ENCODE assay signal across 1 cellular context in genomic region chr1:204989266-204990058, GRCh38.
TF ChIP-seq lines count a peak whose summit lies in the region.

No MANE protein-coding gene starts in this region.

TF ChIP-seq in K562, 482 proteins besides CTCF, POLR2A, EP300 and RAD21 (continued from another document and continues in another):
- TF ChIP-seq SAP30 (IDR thresholded peaks at IDR 0.05; ENCODE audit: borderline replicate concordance, insufficient read depth, low read depth, low read length, poor library complexity, severe bottlenecking) (no peak), CREM (IDR thresholded peaks at IDR 0.05; ENCODE audit: low read depth) (peak; percentile 32; the same call in 1 of the 2 replicates), ZNF212 (CRISPR knock-in tag; IDR thresholded peaks at IDR 0.05) (no peak), PTBP1 (IDR thresholded peaks at IDR 0.05; ENCODE audit: low read depth, low read length) (no peak), RCOR1 (IDR thresholded peaks at IDR 0.05; ENCODE audit: borderline replicate concordance in 1 of 2, low read depth in 2 of 2, low read length in 2 of 2) (peak in 1 of 2 experiments; percentile 64; a peak in 1 of 4 replicates), RB1 (IDR thresholded peaks at IDR 0.05; ENCODE audit: low read depth) (peak; percentile 68; the same call in 1 of the 2 replicates), JUND (IDR thresholded peaks at IDR 0.05; ENCODE audit: borderline replicate concordance, low read depth, low read length) (peak; percentile 49; the same call in 1 of the 2 replicates), JUND (tag; IDR thresholded peaks at IDR 0.05; ENCODE audit: borderline replicate concordance, low read depth, low read length) (no peak), TARDBP (IDR thresholded peaks at IDR 0.05) (0 out of 2 replicates have a peak, but pooled peaks have one; percentile 27), POLR3G (IDR thresholded peaks at IDR 0.05; ENCODE audit: extremely low read depth, insufficient read length, insufficient replicate concordance) (no peak), ARID2 (IDR thresholded peaks at IDR 0.05) (peak; percentile 70; the same call in 1 of the 2 replicates), ATF4 (CRISPR knock-in tag; IDR thresholded peaks at IDR 0.05) (no peak), ZBTB8A (IDR thresholded peaks at IDR 0.05; ENCODE audit: partially characterized antibody) (no peak), SMARCE1 (IDR thresholded peaks at IDR 0.05) (no peak), BHLHE40 (IDR thresholded peaks at IDR 0.05; ENCODE audit: low read length) (0 out of 2 replicates have a peak, but pooled peaks have one; percentile 11), ZNF197 (CRISPR knock-in tag; IDR thresholded peaks at IDR 0.05; ENCODE audit: low read depth) (no peak), JUN (IDR thresholded peaks at IDR 0.05; ENCODE audit: borderline replicate concordance, low read depth, low read length) (0 out of 2 replicates have a peak, but pooled peaks have one; percentile 11), JUN (CRISPR knock-in tag; IDR thresholded peaks at IDR 0.05; ENCODE audit: borderline replicate concordance) (no peak), BCOR (IDR thresholded peaks at IDR 0.05) (no peak), TSC22D4 (tag; IDR thresholded peaks at IDR 0.05) (no peak), TBL1XR1 (IDR thresholded peaks at IDR 0.05; ENCODE audit: low read length in 2 of 2) (0 out of 4 replicates have a peak, but pooled peaks of 1 of the 2 experiments have one; percentile 31), L3MBTL2 (IDR thresholded peaks at IDR 0.05) (0 out of 2 replicates have a peak, but pooled peaks have one; percentile 13), CC2D1A (IDR thresholded peaks at IDR 0.05) (peak; percentile 70; the same call in 1 of the 2 replicates), SAFB (IDR thresholded peaks at IDR 0.05; ENCODE audit: borderline replicate concordance, low read depth, low read length) (no peak), ZNF830 (CRISPR knock-in tag; IDR thresholded peaks at IDR 0.05) (no peak), HMG20B (CRISPR knock-in tag; IDR thresholded peaks at IDR 0.05) (no peak), ZNF77 (CRISPR knock-in tag; IDR thresholded peaks at IDR 0.05) (no peak), PHF21A (IDR thresholded peaks at IDR 0.05; ENCODE audit: borderline replicate concordance, low read depth) (no peak), ZC3H8 (IDR thresholded peaks at IDR 0.05) (no peak), RREB1 (CRISPR knock-in tag; IDR thresholded peaks at IDR 0.05) (no peak), KLF16 (IDR thresholded peaks at IDR 0.05) (0 out of 2 replicates have a peak, but pooled peaks have one; percentile 60), NFIC (IDR thresholded peaks at IDR 0.05) (peak; percentile 56), OTX1 (CRISPR knock-in tag; IDR thresholded peaks at IDR 0.05) (no peak), IRF2 (CRISPR knock-in tag; IDR thresholded peaks at IDR 0.05) (no peak), ETS1 (conservative IDR thresholded peaks at IDR 0.05; ENCODE audit: control insufficient read depth, low read depth, low read length) (no peak), ZNF717 (CRISPR knock-in tag; IDR thresholded peaks at IDR 0.05) (no peak), TAF9B (IDR thresholded peaks at IDR 0.05; ENCODE audit: partially characterized antibody) (no peak), ZNF707 (CRISPR knock-in tag; conservative IDR thresholded peaks at IDR 0.05) (no peak), TEAD4 (IDR thresholded peaks at IDR 0.05; ENCODE audit: low read length) (0 out of 2 replicates have a peak, but pooled peaks have one; percentile 30), TEAD4 (CRISPR knock-in tag; IDR thresholded peaks at IDR 0.05; ENCODE audit: borderline replicate concordance) (no peak), TRIM28 (IDR thresholded peaks at IDR 0.05) (no peak), STAG1 (CRISPR knock-in tag; IDR thresholded peaks at IDR 0.05; ENCODE audit: borderline replicate concordance) (peak; percentile 89; the same call in 1 of the 2 replicates), DEAF1 (CRISPR knock-in tag; IDR thresholded peaks at IDR 0.05) (peak; percentile 81), MAFK (IDR thresholded peaks at IDR 0.05; ENCODE audit: low read length) (no peak), SAFB2 (IDR thresholded peaks at IDR 0.05; ENCODE audit: borderline replicate concordance, low read depth, low read length, severe bottlenecking) (no peak), HMGXB4 (CRISPR knock-in tag; IDR thresholded peaks at IDR 0.05) (no peak), ZKSCAN1 (IDR thresholded peaks at IDR 0.05; ENCODE audit: low read depth, low read length) (0 out of 2 replicates have a peak, but pooled peaks have one; percentile 20), RNF219 (CRISPR knock-in tag; IDR thresholded peaks at IDR 0.05) (no peak), ZNF239 (CRISPR knock-in tag; IDR thresholded peaks at IDR 0.05) (no peak), E2F3 (CRISPR knock-in tag; IDR thresholded peaks at IDR 0.05) (no peak), HDAC8 (tag; IDR thresholded peaks at IDR 0.05) (no peak), FOXP1 (CRISPR knock-in tag; IDR thresholded peaks at IDR 0.05) (no peak), SNIP1 (IDR thresholded peaks at IDR 0.05; ENCODE audit: low read depth) (no peak)
- TF ChIP-seq, protein P1, sequence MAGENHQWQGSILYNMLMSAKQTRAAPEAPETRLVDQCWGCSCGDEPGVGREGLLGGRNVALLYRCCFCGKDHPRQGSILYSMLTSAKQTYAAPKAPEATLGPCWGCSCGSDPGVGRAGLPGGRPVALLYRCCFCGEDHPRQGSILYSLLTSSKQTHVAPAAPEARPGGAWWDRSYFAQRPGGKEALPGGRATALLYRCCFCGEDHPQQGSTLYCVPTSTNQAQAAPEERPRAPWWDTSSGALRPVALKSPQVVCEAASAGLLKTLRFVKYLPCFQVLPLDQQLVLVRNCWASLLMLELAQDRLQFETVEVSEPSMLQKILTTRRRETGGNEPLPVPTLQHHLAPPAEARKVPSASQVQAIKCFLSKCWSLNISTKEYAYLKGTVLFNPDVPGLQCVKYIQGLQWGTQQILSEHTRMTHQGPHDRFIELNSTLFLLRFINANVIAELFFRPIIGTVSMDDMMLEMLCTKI (IDR thresholded peaks at IDR 0.05; ENCODE audit: partially characterized antibody), result no peak
- TF ChIP-seq, protein P2, sequence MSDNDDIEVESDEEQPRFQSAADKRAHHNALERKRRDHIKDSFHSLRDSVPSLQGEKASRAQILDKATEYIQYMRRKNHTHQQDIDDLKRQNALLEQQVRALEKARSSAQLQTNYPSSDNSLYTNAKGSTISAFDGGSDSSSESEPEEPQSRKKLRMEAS (CRISPR knock-in tag; IDR thresholded peaks at IDR 0.05), result no peak
- TF ChIP-seq, protein P3, sequence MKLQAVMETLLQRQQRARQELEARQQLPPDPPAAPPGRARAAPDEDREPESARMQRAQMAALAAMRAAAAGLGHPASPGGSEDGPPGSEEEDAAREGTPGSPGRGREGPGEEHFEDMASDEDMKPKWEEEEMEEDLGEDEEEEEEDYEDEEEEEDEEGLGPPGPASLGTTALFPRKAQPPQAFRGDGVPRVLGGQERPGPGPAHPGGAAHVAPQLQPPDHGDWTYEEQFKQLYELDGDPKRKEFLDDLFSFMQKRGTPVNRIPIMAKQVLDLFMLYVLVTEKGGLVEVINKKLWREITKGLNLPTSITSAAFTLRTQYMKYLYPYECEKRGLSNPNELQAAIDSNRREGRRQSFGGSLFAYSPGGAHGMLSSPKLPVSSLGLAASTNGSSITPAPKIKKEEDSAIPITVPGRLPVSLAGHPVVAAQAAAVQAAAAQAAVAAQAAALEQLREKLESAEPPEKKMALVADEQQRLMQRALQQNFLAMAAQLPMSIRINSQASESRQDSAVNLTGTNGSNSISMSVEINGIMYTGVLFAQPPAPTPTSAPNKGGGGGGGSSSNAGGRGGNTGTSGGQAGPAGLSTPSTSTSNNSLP (IDR thresholded peaks at IDR 0.05; ENCODE audit: borderline replicate concordance, low read depth, low read length), result no peak
